Comparison of ENCODE assay signal across 12 cellular contexts in the genomic region with DNA sequence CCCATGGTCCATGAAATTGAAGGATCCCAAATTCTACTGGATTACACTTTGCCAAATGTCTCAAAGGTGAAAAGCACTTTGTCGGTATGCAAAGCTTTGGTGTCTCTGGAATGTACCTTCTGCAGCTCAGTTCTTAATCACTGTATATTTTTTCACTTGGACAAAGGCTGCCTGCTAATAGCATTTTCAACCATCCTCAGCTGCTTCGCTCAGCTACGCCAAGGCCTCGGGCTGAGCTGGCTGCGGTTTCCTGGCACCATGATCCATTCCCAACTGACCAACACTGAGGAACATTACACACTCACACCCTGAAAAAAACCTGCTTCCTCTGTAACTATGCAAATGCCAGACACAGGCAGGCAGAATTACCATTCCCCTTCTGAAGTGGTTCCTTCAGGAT.
DNase-seq lines count a peak whose midpoint lies in the region; ATAC-seq and TF ChIP-seq lines count a peak whose summit lies in the region.
"Had no signal": no experiment of that assay in that cellular context is flagged by ENCODE, and none has a peak within 500 bp of the region (broad histone marks: within the 10 kb centered on the region; RNA-seq: fewer than 3 reads in every experiment).

No MANE protein-coding gene starts in this region.

- peak overlapping the region; percentile 4 for H3K27ac ChIP-seq in skeletal muscle tissue (ENCODE audit: low read depth, low read length)
- no peak overlapping the region for H3K27ac ChIP-seq in lower lobe of right lung

- H3K36me3 Mint-ChIP-seq in HFFc6 (ENCODE audit: low read depth): no peaks in the 10 kb centered on the region

- in situ Hi-C loops in astrocyte of the spinal cord (cut with HindIII; ENCODE audit: low sequenced_read_pairs): no loop called here

- no peaks in the 10 kb centered on the region for H3K27me3 ChIP-seq in skeletal muscle tissue (ENCODE audit: control insufficient read depth in 3 of 3, insufficient read depth in 3 of 3, low read length in 3 of 3)
- peaks cover 12% of the 10 kb centered on the region for H3K27me3 ChIP-seq in lower lobe of right lung (ENCODE audit: low read depth)

- peak overlapping the region; percentile 83 for H3K27ac Mint-ChIP-seq in HFFc6
- H3K27ac Mint-ChIP-seq: naive thymus-derived CD4-positive, alpha-beta T cell had no signal

- H3K4me1 ChIP-seq in skeletal muscle tissue (ENCODE audit: control insufficient read depth in 3 of 3, insufficient read depth in 3 of 3, low read length in 3 of 3) (peaks cover 17 to 39% (median 35%) of the 10 kb centered on the region in 3 donors), lower lobe of right lung (no peaks in the 10 kb centered on the region)

- H3K4me1 Mint-ChIP-seq in HFFc6 (ENCODE audit: low read depth): peaks cover 37% of the 10 kb centered on the region

- intact Hi-C loops in left cardiac atrium (cut with DNase I) (no loop called here), lower lobe of right lung (cut with DNase I) (no loop called here)

- H3K9ac ChIP-seq in skeletal muscle tissue (ENCODE audit: low read depth in 1 of 3, low read length in 3 of 3): peak overlapping the region in 2 of 3 donors; percentile 25 to 38

- no peak overlapping the region for H3K4me3 ChIP-seq in astrocyte of the spinal cord (ENCODE audit: low read depth, low read length)
- H3K4me3 ChIP-seq in skeletal muscle tissue (ENCODE audit: low read length in 3 of 3): no peak overlapping the region
- H3K4me3 ChIP-seq in lower lobe of right lung: no peak overlapping the region

- H3K9me3 ChIP-seq in skeletal muscle tissue (ENCODE audit: control insufficient read depth in 3 of 3, low read length in 3 of 3) (no peaks in the 10 kb centered on the region), lower lobe of right lung (no peaks in the 10 kb centered on the region)

- DNase-seq in HFFc6 (peak; percentile 82), astrocyte of the spinal cord (ENCODE audit: low read depth, low spot score) (peak; percentile 94), left cardiac atrium (no peak), COR-L47 (lab: John Stamatoyannopoulos, UW) (no peak), lower lobe of right lung (no peak), hepatic stellate cell (ENCODE audit: low spot score) (no peak), NCI-H748 treated with DMSO at 0.1 percent for 48 hours (lab: John Stamatoyannopoulos, UW) (no peak)
- DNase-seq: activated CD4-positive, alpha-beta T cell treated with anti-CD3 and anti-CD28 coated beads for 4 hours; DMS79; naive thymus-derived CD4-positive, alpha-beta T cell; NCI-H82 had no signal

- no peaks in the 10 kb centered on the region for H3K9me3 Mint-ChIP-seq in HFFc6

- peak overlapping the region; percentile 57 for H3K4me3 Mint-ChIP-seq in HFFc6
- H3K4me3 Mint-ChIP-seq: naive thymus-derived CD4-positive, alpha-beta T cell had no signal

- H3K27me3 Mint-ChIP-seq in HFFc6 (ENCODE audit: insufficient read depth): peaks cover 3% of the 10 kb centered on the region

- ATAC-seq in left cardiac atrium: peak; percentile 55 to 75
- no peak for ATAC-seq in lower lobe of right lung
- ATAC-seq: naive thymus-derived CD4-positive, alpha-beta T cell had no signal

- H3K36me3 ChIP-seq in skeletal muscle tissue (ENCODE audit: control insufficient read depth in 3 of 3, insufficient read depth in 3 of 3, low read length in 3 of 3): no peaks in the 10 kb centered on the region
- no peaks in the 10 kb centered on the region for H3K36me3 ChIP-seq in lower lobe of right lung

- TF ChIP-seq CTCF in HFFc6 (IDR thresholded peaks at IDR 0.05) (no peak), astrocyte of the spinal cord (IDR thresholded peaks at IDR 0.05; ENCODE audit: low read depth, low read length) (no peak), lower lobe of right lung (IDR thresholded peaks at IDR 0.05) (no peak)

Comparison
In these comparisons a context has a peak if more than half of its experiments do, and no peak if none do; other contexts are left out.
1. DNase-seq: peak in HFFc6 (single experiment) and astrocyte of the spinal cord (single experiment); none in left cardiac atrium (single experiment), COR-L47 (single experiment), lower lobe of right lung (single experiment), hepatic stellate cell (single experiment) and NCI-H748 treated with DMSO at 0.1 percent for 48 hours (single experiment).
2. ATAC-seq: peak in left cardiac atrium (2 of 2); none in lower lobe of right lung (0 of 2).